8 cellular contexts compared by ENCODE assay signal in genomic region chr3:186255703-186256331, GRCh38.
DNase-seq lines count a peak whose midpoint lies in the region; ATAC-seq and TF ChIP-seq lines count a peak whose summit lies in the region.

No MANE protein-coding gene starts in this region.

- no peaks in the 10 kb centered on the region for H3K36me3 ChIP-seq in kidney epithelial cell (ENCODE audit: control insufficient read depth, insufficient read depth, low read length)
- H3K36me3 ChIP-seq in right atrium auricular region: peaks cover 5% of the 10 kb centered on the region

- H3K27ac ChIP-seq in right atrium auricular region: no peak overlapping the region

- TF ChIP-seq CTCF in kidney epithelial cell (IDR thresholded peaks at IDR 0.05; ENCODE audit: insufficient read depth, low read length, poor library complexity, severe bottlenecking) (peak; percentile 42), right atrium auricular region (IDR thresholded peaks at IDR 0.05) (no peak)

- no peaks in the 10 kb centered on the region for H3K9me3 ChIP-seq in right atrium auricular region

- peak; percentile 20 for ATAC-seq in GM21825 (IDR thresholded peaks at IDR 0.05; ENCODE audit: unreplicated experiment)
- no peak for ATAC-seq in activated T-cell treated with anti-CD3 and anti-CD28 coated beads, Interleukin-2, amount 50 U/mL, for 4 hours

- peaks cover 5% of the 10 kb centered on the region for H3K27me3 Mint-ChIP-seq in activated T-cell treated with anti-CD3 and anti-CD28 coated beads, Interleukin-2, amount 50 U/mL, for 4 hours (ENCODE audit: low read depth)

- H3K9me3 Mint-ChIP-seq in activated T-cell treated with anti-CD3 and anti-CD28 coated beads, Interleukin-2, amount 50 U/mL, for 4 hours: no peaks in the 10 kb centered on the region

- H3K4me3 Mint-ChIP-seq in activated T-cell treated with anti-CD3 and anti-CD28 coated beads, Interleukin-2, amount 50 U/mL, for 4 hours: no peak overlapping the region

- DNase-seq in CD1c-positive myeloid dendritic cell (ENCODE audit: extremely low spot score) (peak; percentile 28), RPMI8226 (peak; percentile 68), kidney epithelial cell (ENCODE audit: low read depth) (no peak), right atrium auricular region (ENCODE audit: low spot score) (no peak), hepatic stellate cell (ENCODE audit: low spot score) (no peak)
- no peak for DNase-seq in activated T-cell treated with anti-CD3 and anti-CD28 coated beads, Interleukin-2, amount 50 U/mL, for 4 hours
- no peak for DNase-seq in stimulated activated naive CD4-positive, alpha-beta T cell treated with Interleukin-2 at 50 U/mL for 16 hours (lab: John Stamatoyannopoulos, UW)

- H3K27me3 ChIP-seq in kidney epithelial cell (ENCODE audit: control insufficient read depth, insufficient read depth, low read length): peaks cover 6% of the 10 kb centered on the region
- no peaks in the 10 kb centered on the region for H3K27me3 ChIP-seq in right atrium auricular region

- no peaks in the 10 kb centered on the region for H3K4me1 ChIP-seq in right atrium auricular region

- peaks cover 32% of the 10 kb centered on the region for H3K4me1 Mint-ChIP-seq in activated T-cell treated with anti-CD3 and anti-CD28 coated beads, Interleukin-2, amount 50 U/mL, for 4 hours (ENCODE audit: low read depth)

- H3K36me3 Mint-ChIP-seq in activated T-cell treated with anti-CD3 and anti-CD28 coated beads, Interleukin-2, amount 50 U/mL, for 4 hours (ENCODE audit: insufficient read depth): no peaks in the 10 kb centered on the region

- H3K4me3 ChIP-seq in kidney epithelial cell (ENCODE audit: low read depth, low read length) (no peak overlapping the region), right atrium auricular region (no peak overlapping the region)

Comparison
In these comparisons a context has a peak if more than half of its experiments do, and no peak if none do; other contexts are left out.
1. DNase-seq: peak in CD1c-positive myeloid dendritic cell (single experiment) and RPMI8226 (single experiment); none in kidney epithelial cell (single experiment), activated T-cell treated with anti-CD3 and anti-CD28 coated beads, Interleukin-2, amount 50 U/mL, for 4 hours (single experiment), right atrium auricular region (single experiment), stimulated activated naive CD4-positive, alpha-beta T cell treated with Interleukin-2 at 50 U/mL for 16 hours (single experiment) and hepatic stellate cell (single experiment).